8 cellular contexts compared by ENCODE assay signal in genomic region chr10:72364239-72364777, GRCh38. TPM values are rescaled to one million over a fixed set of nuclear protein-coding genes. Genes with fewer than 3 reads are reported as not detected.
DNase-seq lines count a peak whose midpoint lies in the region; ATAC-seq, FAIRE-seq and TF ChIP-seq lines count a peak whose summit lies in the region.

No MANE protein-coding gene starts in this region.

- H3K36me3 ChIP-seq in ACC112 (ENCODE audit: insufficient read depth, low read length) (no peaks in the 10 kb centered on the region), WERI-Rb-1 (peaks cover 3% of the 10 kb centered on the region), bronchial epithelial cell (ENCODE audit: control insufficient read depth, insufficient read depth, low read length) (no peaks in the 10 kb centered on the region)

- FAIRE-seq in bronchial epithelial cell (lab: Jason Lieb, UNC): peak; percentile 88

- TF ChIP-seq CTCF in WERI-Rb-1 (IDR thresholded peaks at IDR 0.05; ENCODE audit: low read depth, low read length) (peak; percentile 96), bronchial epithelial cell (IDR thresholded peaks at IDR 0.05; ENCODE audit: insufficient read depth, low read length, severe bottlenecking) (peak; percentile 98)

- peaks cover 33% of the 10 kb centered on the region for H3K4me1 ChIP-seq in ACC112 (ENCODE audit: control insufficient read depth, insufficient read depth, low read length, unreplicated experiment)

- 0 out of 2 replicates have a peak overlapping the region, but pooled peaks have one; percentile 20 for H3K4me3 ChIP-seq in ACC112 (ENCODE audit: low read depth, low read length)
- H3K4me3 ChIP-seq in WERI-Rb-1 (ENCODE audit: low read depth, low read length): no peak overlapping the region
- H3K4me3 ChIP-seq in bronchial epithelial cell (ENCODE audit: low read depth, low read length): no peak overlapping the region

- H3K27ac ChIP-seq in ACC112 (ENCODE audit: low read depth, low read length) (peak overlapping the region; percentile 85), WERI-Rb-1 (no peak overlapping the region)

- H3K27me3 ChIP-seq in ACC112 (ENCODE audit: insufficient read depth, low read length): no peaks in the 10 kb centered on the region
- no peaks in the 10 kb centered on the region for H3K27me3 ChIP-seq in WERI-Rb-1 (ENCODE audit: insufficient read depth, low read depth, severe bottlenecking)
- H3K27me3 ChIP-seq in bronchial epithelial cell (ENCODE audit: control insufficient read depth, insufficient read depth, low read length): no peaks in the 10 kb centered on the region

- no peaks in the 10 kb centered on the region for H3K79me2 ChIP-seq in ACC112 (ENCODE audit: control insufficient read depth, insufficient read depth, low read length, unreplicated experiment)

- DNase-seq in NCI-H2227 treated with DMSO at 0.1 percent for 48 hours (lab: John Stamatoyannopoulos, UW) (peak; percentile 86), WERI-Rb-1 (peak; percentile 89), bronchial epithelial cell (ENCODE audit: low read depth) (peak; percentile 90), islet precursor cell (peak; percentile 94)
- peak; percentile 70 to 72 for DNase-seq in stimulated activated CD4-positive, alpha-beta T cell treated with anti-CD3 and anti-CD28 coated beads, Interleukin-15, amount 100 ng/mL, for 1 hour (ENCODE audit: low read depth in 1 of 2, low spot score in 1 of 2)

- H3K9me3 ChIP-seq in WERI-Rb-1 (ENCODE audit: severe bottlenecking): no peaks in the 10 kb centered on the region

- ATAC-seq in GM18519 (IDR thresholded peaks at IDR 0.05; ENCODE audit: low FRiP score, unreplicated experiment): peak; percentile 42
- ATAC-seq in HG03135 (IDR thresholded peaks at IDR 0.05; ENCODE audit: unreplicated experiment): peak; percentile 78

- peak overlapping the region; percentile 4 for H2AFZ ChIP-seq in ACC112 (ENCODE audit: low read length, unreplicated experiment)

RNA-seq across cellular contexts. Expression of gene DNAJB12, which starts 9.6 kb away (rescaled TPM):
- total RNA-seq in bronchial epithelial cell: 21.6 and 26.6 TPM in 2 replicates
